In the genomic region with DNA sequence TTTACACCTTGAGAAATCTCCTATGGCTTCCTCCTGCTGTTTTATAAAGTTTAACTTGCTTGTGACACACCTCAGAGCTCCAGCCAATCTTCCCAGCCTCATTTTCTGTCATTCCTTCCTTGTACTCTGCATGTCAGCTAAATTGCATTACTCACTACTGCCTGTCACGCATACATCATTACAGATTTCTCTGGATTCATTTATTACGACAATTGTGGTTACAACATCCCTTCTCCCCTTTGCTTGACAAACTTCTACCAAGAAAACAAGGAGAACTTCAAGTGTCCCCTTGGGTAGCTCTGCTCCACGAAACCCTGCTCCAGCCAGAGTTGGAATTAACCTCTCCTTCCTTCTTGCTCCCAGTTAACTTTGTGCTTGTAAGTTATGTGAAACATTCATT, we compare ENCODE assay signal across 12 cellular contexts.
DNase-seq lines count a peak whose midpoint lies in the region; ATAC-seq and FAIRE-seq lines count a peak whose summit lies in the region.
"Had no signal": no experiment of that assay in that cellular context is flagged by ENCODE, and none has a peak within 500 bp of the region (broad histone marks: within the 10 kb centered on the region; RNA-seq: fewer than 3 reads in every experiment).

No MANE protein-coding gene starts in this region.

- DNase-seq in T-helper 2 cell treated with Interferon-gamma antibody and Interleukin-4, amounts not matched to agents 5 μg/mL and 100 μg/mL, for 36 hours (ENCODE audit: low spot score): no peak
- no peak for DNase-seq in T-helper 2 cell
- DNase-seq in RCC 7860 (ENCODE audit: low spot score): peak; percentile 62
- peak; percentile 68 for DNase-seq in fibroblast of gingiva (ENCODE audit: low read depth)
- DNase-seq in NCI-H2029 treated with DMSO at 0.1 percent for 48 hours (lab: John Stamatoyannopoulos, UW): no peak
- DNase-seq in T1000 (lab: John Stamatoyannopoulos, UW): no peak
- DNase-seq: 8988T had no signal

- peak overlapping the region in 16 of 21 experiments; percentile 48 to 90 (median 74) for H3K27ac ChIP-seq in skin epidermis
- H3K27ac ChIP-seq: KMS-11 had no signal

- no peak overlapping the region for H3K4me3 ChIP-seq in skin epidermis

- peak; percentile 80 for FAIRE-seq in RCC 7860 (lab: Jason Lieb, UNC)
- FAIRE-seq: endometrium had no signal

- no peak for ATAC-seq in HG02759 (IDR thresholded peaks at IDR 0.05; ENCODE audit: unreplicated experiment)
- ATAC-seq: Panc1 had no signal

- H3K27me3 Mint-ChIP-seq in T-helper 2 cell treated with Interferon-gamma antibody and Interleukin-4, amounts not matched to agents 5 μg/mL and 100 μg/mL, for 36 hours (ENCODE audit: low read depth): no peaks in the 10 kb centered on the region

- peak overlapping the region; percentile 45 for H3K27ac Mint-ChIP-seq in T-helper 2 cell treated with Interferon-gamma antibody and Interleukin-4, amounts not matched to agents 5 μg/mL and 100 μg/mL, for 36 hours

- H3K4me3 Mint-ChIP-seq in T-helper 2 cell treated with Interferon-gamma antibody and Interleukin-4, amounts not matched to agents 5 μg/mL and 100 μg/mL, for 36 hours: no peak overlapping the region

- H3K4me1 Mint-ChIP-seq in T-helper 2 cell treated with Interferon-gamma antibody and Interleukin-4, amounts not matched to agents 5 μg/mL and 100 μg/mL, for 36 hours (ENCODE audit: low read depth): peaks cover 79% of the 10 kb centered on the region

- H3K36me3 Mint-ChIP-seq in T-helper 2 cell treated with Interferon-gamma antibody and Interleukin-4, amounts not matched to agents 5 μg/mL and 100 μg/mL, for 36 hours (ENCODE audit: low read depth): peaks cover 33% of the 10 kb centered on the region

- no peaks in the 10 kb centered on the region for H3K9me3 Mint-ChIP-seq in T-helper 2 cell treated with Interferon-gamma antibody and Interleukin-4, amounts not matched to agents 5 μg/mL and 100 μg/mL, for 36 hours

Comparison
In these comparisons a context has a peak if more than half of its experiments do, and no peak if none do; other contexts are left out.
1. DNase-seq: peak in RCC 7860 (single experiment) and fibroblast of gingiva (single experiment); none in T-helper 2 cell treated with Interferon-gamma antibody and Interleukin-4, amounts not matched to agents 5 μg/mL and 100 μg/mL, for 36 hours (single experiment), T-helper 2 cell (0 of 5), NCI-H2029 treated with DMSO at 0.1 percent for 48 hours (single experiment) and T1000 (single experiment).